Comparison of ENCODE assay signal across 1 cellular context in genomic region chr5:138563340-138564118, GRCh38.
TF ChIP-seq lines count a peak whose summit lies in the region.

No MANE protein-coding gene starts in this region.

TF ChIP-seq in WTC11, 78 proteins besides CTCF, POLR2A, EP300 and RAD21 (continued from another document):
- no peak for TF ChIP-seq PREB (CRISPR knock-in tag; IDR thresholded peaks at IDR 0.05; ENCODE audit: borderline replicate concordance)
- TF ChIP-seq JUN (CRISPR knock-in tag; IDR thresholded peaks at IDR 0.05): no peak
- no peak for TF ChIP-seq NR2C2 (CRISPR knock-in tag; IDR thresholded peaks at IDR 0.05)
